In the genomic region with DNA sequence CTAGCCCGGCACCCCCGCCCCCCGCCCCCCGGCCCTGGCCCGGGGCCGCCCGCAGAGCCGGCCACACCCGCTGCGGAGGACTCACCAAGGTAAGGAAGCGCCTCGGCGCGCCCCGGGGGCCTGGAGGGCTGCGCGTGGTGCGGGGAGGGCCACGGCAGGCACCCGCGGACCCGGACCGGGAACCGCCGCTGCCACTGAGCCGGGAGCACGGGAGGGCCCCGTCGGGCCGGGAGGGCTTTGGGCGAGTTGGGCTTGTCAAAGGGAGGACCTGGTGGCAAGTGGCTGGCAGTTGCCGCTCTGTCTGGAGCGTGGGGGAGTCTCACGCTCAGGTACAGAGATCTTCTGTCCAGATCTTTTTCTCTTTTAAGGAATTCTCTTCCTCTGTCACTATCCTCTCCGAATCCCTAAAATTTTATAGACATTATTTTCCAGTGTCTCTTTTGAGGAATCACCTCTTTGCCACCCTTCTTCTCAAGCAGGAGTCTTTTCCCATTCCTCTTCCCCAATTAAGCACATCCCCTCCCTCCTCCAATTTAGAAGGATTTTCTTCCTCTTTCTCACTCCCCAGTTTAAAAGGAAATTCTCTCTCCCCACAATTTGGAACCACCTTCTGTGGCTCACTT, we compare ENCODE assay signal across 10 cellular contexts. TPM values are rescaled to one million over a fixed set of nuclear protein-coding genes. Genes with fewer than 3 reads are reported as not detected.
DNase-seq lines count a peak whose midpoint lies in the region; ATAC-seq and TF ChIP-seq lines count a peak whose summit lies in the region.
"Had no signal": no experiment of that assay in that cellular context is flagged by ENCODE, and none has a peak within 500 bp of the region (broad histone marks: within the 10 kb centered on the region; RNA-seq: fewer than 3 reads in every experiment).

No MANE protein-coding gene starts in this region.

- 0 out of 2 replicates have a peak overlapping the region, but pooled peaks have one; percentile 48 for H3K4me2 ChIP-seq in GM23338

- peaks cover 27% of the 10 kb centered on the region for H3K4me1 ChIP-seq in CD8-positive, alpha-beta T cell (ENCODE audit: insufficient read depth, low read length)
- H3K4me1 ChIP-seq in GM23338 (ENCODE audit: insufficient read depth) = peaks cover 57% of the 10 kb centered on the region

- intact Hi-C loops in CD8-positive, alpha-beta T cell (cut with DNase I, micrococcal nuclease) = no loop called here

- peak overlapping the region; percentile 73 for H3K4me3 Mint-ChIP-seq in CD8-positive, alpha-beta T cell
- H3K4me3 Mint-ChIP-seq in GM23338 = peak overlapping the region; percentile 69
- peak overlapping the region; percentile 78 for H3K4me3 Mint-ChIP-seq in activated naive CD8-positive, alpha-beta T cell
- peak overlapping the region; percentile 57 to 91 (median 81) for H3K4me3 Mint-ChIP-seq in naive B cell

- no peak for TF ChIP-seq CTCF in CD8-positive, alpha-beta T cell (IDR thresholded peaks at IDR 0.05)
- TF ChIP-seq CTCF in GM23338 (conservative IDR thresholded peaks at IDR 0.05; ENCODE audit: low read depth in 2 of 2) = no peak

- H3K27ac ChIP-seq in CD8-positive, alpha-beta T cell (ENCODE audit: low read depth, low read length) = no peak overlapping the region
- H3K27ac ChIP-seq in GM23338 (ENCODE audit: low read depth) = no peak overlapping the region
- H3K27ac ChIP-seq: ovary had no signal

- no peak overlapping the region for H3K27ac Mint-ChIP-seq in CD8-positive, alpha-beta T cell
- no peak overlapping the region for H3K27ac Mint-ChIP-seq in GM23338
- no peak overlapping the region for H3K27ac Mint-ChIP-seq in activated naive CD8-positive, alpha-beta T cell
- peak overlapping the region in 1 of 6 donors; percentile 76 for H3K27ac Mint-ChIP-seq in naive B cell

- no peaks in the 10 kb centered on the region for H3K9me3 ChIP-seq in CD8-positive, alpha-beta T cell (ENCODE audit: low read length)
- H3K9me3 ChIP-seq: ovary had no signal

- H3K27me3 ChIP-seq in CD8-positive, alpha-beta T cell (ENCODE audit: insufficient read depth, low read length) = peaks cover 45% of the 10 kb centered on the region
- H3K27me3 ChIP-seq in GM23338 (ENCODE audit: insufficient read depth) = peaks cover 94% of the 10 kb centered on the region

- no peaks in the 10 kb centered on the region for H3K36me3 Mint-ChIP-seq in CD8-positive, alpha-beta T cell
- H3K36me3 Mint-ChIP-seq in GM23338 (ENCODE audit: low read depth) = no peaks in the 10 kb centered on the region
- H3K36me3 Mint-ChIP-seq in activated naive CD8-positive, alpha-beta T cell = no peaks in the 10 kb centered on the region
- peaks cover 0 to 17% of the 10 kb centered on the region in 2 donors for H3K36me3 Mint-ChIP-seq in naive B cell

- peaks cover 27% of the 10 kb centered on the region for H3K4me1 Mint-ChIP-seq in CD8-positive, alpha-beta T cell (ENCODE audit: low read depth)
- H3K4me1 Mint-ChIP-seq in GM23338 = peaks cover 59% of the 10 kb centered on the region
- peaks cover 39% of the 10 kb centered on the region for H3K4me1 Mint-ChIP-seq in activated naive CD8-positive, alpha-beta T cell (ENCODE audit: low read depth)
- H3K4me1 Mint-ChIP-seq in naive B cell = peaks cover 30 to 47% (median 40%) of the 10 kb centered on the region in 3 donors

- H4K20me1 ChIP-seq in GM23338 (replicated peaks; ENCODE audit: insufficient read depth) = peaks cover 45% of the 10 kb centered on the region

- H3K27me3 Mint-ChIP-seq in CD8-positive, alpha-beta T cell (ENCODE audit: low read depth) = peaks cover 78% of the 10 kb centered on the region
- H3K27me3 Mint-ChIP-seq in GM23338 (ENCODE audit: insufficient read depth, low read depth, poor library complexity) (peaks cover 92% of the 10 kb centered on the region), naive B cell (peaks cover 61 to 93% (median 90%) of the 10 kb centered on the region in 3 donors)
- peaks cover 58% of the 10 kb centered on the region for H3K27me3 Mint-ChIP-seq in activated naive CD8-positive, alpha-beta T cell

- H3K79me2 ChIP-seq in GM23338 (replicated peaks; ENCODE audit: insufficient read depth) = no peaks in the 10 kb centered on the region

- DNase-seq in CD8-positive, alpha-beta T cell = no peak
- DNase-seq in GM23338 (ENCODE audit: low spot score) (peak; percentile 24), naive B cell (no peak), SIG-M5 treated with dmso at 0.1 percent for 504 hours (lab: John Stamatoyannopoulos, UW; ENCODE audit: unreplicated experiment) (no peak)
- DNase-seq: GF-D8, ovary, SHP77 had no signal

- POLR2A ChIA-PET in CD8-positive, alpha-beta T cell (lab: Charles Lee) = no interaction called here

- CTCF ChIA-PET in CD8-positive, alpha-beta T cell (lab: Charles Lee) = interaction anchor here (0.6 kb wide), 1 partner anchor 405 kb away, joined by 3 read pairs; no protein-coding TSS in a partner anchor

- no peaks in the 10 kb centered on the region for H3K9me3 Mint-ChIP-seq in CD8-positive, alpha-beta T cell
- H3K9me3 Mint-ChIP-seq in GM23338 (no peaks in the 10 kb centered on the region; the same call in 2 of the 3 replicates), naive B cell (peaks cover 0 to 12% (median 0%) of the 10 kb centered on the region in 7 donors)
- H3K9me3 Mint-ChIP-seq in activated naive CD8-positive, alpha-beta T cell (ENCODE audit: low read depth) = no peaks in the 10 kb centered on the region

- H3K9me2 ChIP-seq in GM23338 (ENCODE audit: insufficient read depth) = no peaks in the 10 kb centered on the region

- no peak for ATAC-seq in CD8-positive, alpha-beta T cell
- ATAC-seq in GM23338 (peak; percentile 6; the same call in 2 of the 3 replicates), naive B cell (ENCODE audit: low read depth in 2 of 2) (no peak), GM21526 (IDR thresholded peaks at IDR 0.05; ENCODE audit: low FRiP score, unreplicated experiment) (no peak), GM21515 (IDR thresholded peaks at IDR 0.05; ENCODE audit: unreplicated experiment) (no peak)

- no peak overlapping the region for H2AFZ ChIP-seq in GM23338

- H3F3A ChIP-seq in GM23338 (replicated peaks; ENCODE audit: low read depth) = peaks cover 21% of the 10 kb centered on the region

- no peak overlapping the region for H3K4me3 ChIP-seq in CD8-positive, alpha-beta T cell (ENCODE audit: low read depth, low read length)
- H3K4me3 ChIP-seq in GM23338 = no peak overlapping the region
- H3K4me3 ChIP-seq: ovary had no signal

- H3K36me3 ChIP-seq in CD8-positive, alpha-beta T cell (ENCODE audit: insufficient read depth, low read length) = no peaks in the 10 kb centered on the region
- no peaks in the 10 kb centered on the region for H3K36me3 ChIP-seq in GM23338 (ENCODE audit: insufficient read depth)
- H3K36me3 ChIP-seq: ovary had no signal

TF ChIP-seq in GM23338, 12 proteins besides CTCF, POLR2A, EP300 and RAD21 (continues in another document):
- TF ChIP-seq ZNF331 (CRISPR knock-in tag; IDR thresholded peaks at IDR 0.05; ENCODE audit: low read depth) (no peak), CREB1 (CRISPR knock-in tag; IDR thresholded peaks at IDR 0.05; ENCODE audit: low read depth) (no peak), STAT1 (IDR thresholded peaks at IDR 0.05; ENCODE audit: unreplicated experiment) (no peak), JUNB (IDR thresholded peaks at IDR 0.05; ENCODE audit: unreplicated experiment) (no peak)
- TF ChIP-seq, protein P1, sequence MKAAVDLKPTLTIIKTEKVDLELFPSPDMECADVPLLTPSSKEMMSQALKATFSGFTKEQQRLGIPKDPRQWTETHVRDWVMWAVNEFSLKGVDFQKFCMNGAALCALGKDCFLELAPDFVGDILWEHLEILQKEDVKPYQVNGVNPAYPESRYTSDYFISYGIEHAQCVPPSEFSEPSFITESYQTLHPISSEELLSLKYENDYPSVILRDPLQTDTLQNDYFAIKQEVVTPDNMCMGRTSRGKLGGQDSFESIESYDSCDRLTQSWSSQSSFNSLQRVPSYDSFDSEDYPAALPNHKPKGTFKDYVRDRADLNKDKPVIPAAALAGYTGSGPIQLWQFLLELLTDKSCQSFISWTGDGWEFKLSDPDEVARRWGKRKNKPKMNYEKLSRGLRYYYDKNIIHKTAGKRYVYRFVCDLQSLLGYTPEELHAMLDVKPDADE (IDR thresholded peaks at IDR 0.05) = no peak

RNA-seq across cellular contexts. Expression of a gene that starts 11.3 kb away (rescaled TPM):
- not detected for total RNA-seq in CD8-positive, alpha-beta T cell
- total RNA-seq in GM23338 (2014; rRNA removed; shearing (Covaris generic)) = 0.19 and 1.7 TPM in 2 replicates
- 0.45 TPM in 1 of 2 replicates, not detected in the other for polyA plus RNA-seq in GM23338 (2016; fragmentation: Nextera tagmentation; extraction: Ambion mirVana)
- under 1 TPM in 1 of 6 donors, not detected in 5; 0.27 TPM for polyA plus RNA-seq in naive B cell (ENCODE audit: low read depth in 6 of 6)
